In genomic region chr11:12765428-12765827, GRCh38 we compare ENCODE assay signal across 1 cellular context.
TF ChIP-seq lines count a peak whose summit lies in the region.

No MANE protein-coding gene starts in this region.

TF ChIP-seq in IMR-90, 13 proteins besides CTCF, POLR2A, EP300 and RAD21 (continued from another document):
- TF ChIP-seq ELK1 (IDR thresholded peaks at IDR 0.05; ENCODE audit: borderline replicate concordance, low read depth, low read length) = no peak
- TF ChIP-seq CHD1 (IDR thresholded peaks at IDR 0.05; ENCODE audit: low read depth, low read length) = no peak
